Comparison of ENCODE assay signal across 8 cellular contexts in the genomic region with DNA sequence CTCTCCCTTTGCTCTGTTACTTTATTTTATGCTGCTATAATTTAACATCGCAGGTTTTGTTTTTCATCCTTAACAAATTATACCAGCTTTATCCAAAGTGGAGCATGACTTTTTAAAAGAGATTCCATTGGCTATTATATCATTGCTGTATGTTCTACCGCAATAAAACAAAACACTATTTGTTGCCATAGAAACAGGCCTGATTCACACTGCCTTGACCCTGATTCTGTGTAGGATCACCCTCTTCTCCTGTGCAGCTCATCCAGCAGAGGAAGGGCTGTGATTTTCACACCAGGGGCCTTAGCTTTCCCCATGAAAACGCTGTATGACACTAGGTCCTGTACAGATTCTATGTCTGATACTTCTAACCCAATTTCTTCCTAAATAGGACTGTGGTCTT. TPM values are rescaled to one million over a fixed set of nuclear protein-coding genes. Genes with fewer than 3 reads are reported as not detected.
A peak's percentile ranks its signal among the peaks of the same experiment; 100 is the strongest.
DNase-seq lines count a peak whose midpoint lies in the region; ATAC-seq, FAIRE-seq and TF ChIP-seq lines count a peak whose summit lies in the region.
"Not testable (repeated sequence)": the region's sequence is repeated elsewhere in the genome, so short reads cannot be mapped to it uniquely, and the experiment has no call there.

No MANE protein-coding gene starts in this region.

- ATAC-seq in omental fat pad (ENCODE audit: low FRiP score), result peak; percentile 60

- not testable (repeated sequence) for TF ChIP-seq POLR2A in H54 (IDR thresholded peaks at IDR 0.05; ENCODE audit: low read depth, low read length)

- H3K4me1 ChIP-seq in adipocyte (ENCODE audit: control insufficient read depth, insufficient read depth, low read length), result peaks cover 12% of the 10 kb centered on the region

- not testable (repeated sequence) for H3K36me3 ChIP-seq in adipocyte (ENCODE audit: control insufficient read depth, insufficient read depth, low read length, severe bottlenecking)

- H3K27me3 ChIP-seq in adipocyte (replicated peaks; ENCODE audit: control insufficient read depth, insufficient read depth, low read length), result not testable (repeated sequence)

- H3K4me3 ChIP-seq in AG09309 (ENCODE audit: control insufficient read depth, low read depth, low read length); adipocyte (ENCODE audit: low read length): not testable (repeated sequence)

- not testable (repeated sequence) for TF ChIP-seq CTCF in AG09309 (IDR thresholded peaks at IDR 0.05; ENCODE audit: control insufficient read depth, insufficient read depth, low read depth, low read length, missing control alignments); omental fat pad (IDR thresholded peaks at IDR 0.05)

- FAIRE-seq in H54 (lab: Jason Lieb, UNC), result peak; percentile 88
- FAIRE-seq in urothelium cell line (lab: Jason Lieb, UNC), result not testable (repeated sequence)

- DNase-seq in AG09309 (ENCODE audit: low read depth) (peak; percentile 71), H54 (ENCODE audit: insufficient read length, low spot score) (peak; percentile 85), NCI-H69 (lab: John Stamatoyannopoulos, UW) (peak; percentile 72), adipocyte (ENCODE audit: low read depth) (peak; percentile 81), dedifferentiated amniotic fluid mesenchymal stem cell (ENCODE audit: extremely low spot score) (peak; percentile 64), glomerular visceral epithelial cell (ENCODE audit: extremely low spot score) (peak; percentile 75), urothelium cell line (ENCODE audit: low spot score) (peak; percentile 43)
- DNase-seq in omental fat pad (ENCODE audit: low spot score), result not testable (repeated sequence)

- H3K9me3 ChIP-seq in adipocyte (ENCODE audit: control insufficient read depth, low read length), result not testable (repeated sequence)

- H3K9ac ChIP-seq in adipocyte (ENCODE audit: low read length), result not testable (repeated sequence)

RNA-seq across cellular contexts. Expression of a gene that starts 38.3 kb away (rescaled TPM):
- total RNA-seq in omental fat pad, result 10 to 100 TPM; 71.1 to 92.0 (median 89.1) TPM
